1 cellular context compared by ENCODE assay signal in genomic region chr2:231187736-231188505, GRCh38.
A peak's percentile ranks its signal among the peaks of the same experiment; 100 is the strongest.
TF ChIP-seq lines count a peak whose summit lies in the region.

No MANE protein-coding gene starts in this region.

TF ChIP-seq in K562, 482 proteins besides CTCF, POLR2A, EP300 and RAD21 (continued from another document):
- TF ChIP-seq BRF1 (IDR thresholded peaks at IDR 0.05; ENCODE audit: borderline replicate concordance, extremely low read depth, insufficient read length) (no peak), SMARCA4 (IDR thresholded peaks at IDR 0.05) (no peak), POLR2AphosphoS5 (IDR thresholded peaks at IDR 0.05; ENCODE audit: control insufficient read depth, insufficient read depth, low read depth, low read length) (no peak), PHF21A (IDR thresholded peaks at IDR 0.05; ENCODE audit: borderline replicate concordance, low read depth) (no peak), CREB3 (tag; conservative IDR thresholded peaks at IDR 0.05; ENCODE audit: low read depth) (0 out of 2 replicates have a peak, but pooled peaks have one; percentile 11), TFAP4 (CRISPR knock-in tag; IDR thresholded peaks at IDR 0.05; ENCODE audit: borderline replicate concordance) (peak; percentile 91), USF1 (CRISPR knock-in tag; IDR thresholded peaks at IDR 0.05) (peak; percentile 9; the same call in 1 of the 2 replicates), RB1 (IDR thresholded peaks at IDR 0.05; ENCODE audit: low read depth) (no peak), BHLHE40 (IDR thresholded peaks at IDR 0.05; ENCODE audit: low read length) (0 out of 2 replicates have a peak, but pooled peaks have one; percentile 15), PHB2 (IDR thresholded peaks at IDR 0.05; ENCODE audit: low read depth) (no peak), PML (IDR thresholded peaks at IDR 0.05; ENCODE audit: low read length) (no peak), POLR2B (IDR thresholded peaks at IDR 0.05; ENCODE audit: low read depth, partially characterized antibody) (no peak), RCOR1 (IDR thresholded peaks at IDR 0.05; ENCODE audit: borderline replicate concordance in 1 of 2, low read depth in 2 of 2, low read length in 2 of 2) (0 out of 4 replicates have a peak, but pooled peaks of 1 of the 2 experiments have one; percentile 12), CBFA2T3 (IDR thresholded peaks at IDR 0.05) (peak; percentile 22; the same call in 1 of the 2 replicates), ASH1L (IDR thresholded peaks at IDR 0.05; ENCODE audit: borderline replicate concordance, low read depth, partially characterized antibody) (no peak), PBX2 (CRISPR knock-in tag; IDR thresholded peaks at IDR 0.05; ENCODE audit: low read depth) (no peak), PBX2 (tag; conservative IDR thresholded peaks at IDR 0.05; ENCODE audit: low read depth) (0 out of 2 replicates have a peak, but pooled peaks have one; percentile 8), TCF7L2 (IDR thresholded peaks at IDR 0.05; ENCODE audit: low read depth, low read length) (no peak), MGA (IDR thresholded peaks at IDR 0.05) (peak; percentile 24; the same call in 1 of the 2 replicates), L3MBTL2 (IDR thresholded peaks at IDR 0.05) (peak; percentile 54), ZNF239 (CRISPR knock-in tag; IDR thresholded peaks at IDR 0.05) (no peak)
